Comparison of ENCODE assay signal across 8 cellular contexts in genomic region chr17:72560303-72561247, GRCh38.
DNase-seq lines count a peak whose midpoint lies in the region; TF ChIP-seq lines count a peak whose summit lies in the region.

No MANE protein-coding gene starts in this region.

- peak overlapping the region in 4 of 5 experiments; percentile 49 to 84 (median 67) for H3K27ac Mint-ChIP-seq in brain

- no peak overlapping the region for H3K4me3 Mint-ChIP-seq in brain

- DNase-seq in GM03348 (ENCODE audit: low spot score), result peak; percentile 86
- no peak for DNase-seq in HFF-Myc (ENCODE audit: extremely low read depth, low read depth)
- DNase-seq in NCI-H1930 (lab: John Stamatoyannopoulos, UW), result peak; percentile 25 to 42
- DNase-seq in T-helper 9 cell, result peak; percentile 16
- peak; percentile 89 for DNase-seq in islet precursor cell
- DNase-seq in stimulated activated CD4-positive, alpha-beta T cell treated with anti-CD3 and anti-CD28 coated beads, Interleukin-4, amount 100 ng/mL, for 1 hour, result peak; percentile 10
- DNase-seq in OCI-M2 (lab: John Stamatoyannopoulos, UW; ENCODE audit: unreplicated experiment), result no peak

- TF ChIP-seq CTCF in HFF-Myc (IDR thresholded peaks at IDR 0.05; ENCODE audit: low read depth, low read length, missing control alignments), result peak; percentile 79
- peak; percentile 70 to 85 for TF ChIP-seq CTCF in brain (conservative IDR thresholded peaks at IDR 0.05)

- peaks cover 0 to 2% (median 0%) of the 10 kb centered on the region in 5 experiments for H3K9me3 Mint-ChIP-seq in brain

- H3K27me3 Mint-ChIP-seq in brain, result no peaks in the 10 kb centered on the region

- no peaks in the 10 kb centered on the region for H3K36me3 Mint-ChIP-seq in brain

- H3K4me3 ChIP-seq in HFF-Myc (replicated peaks; ENCODE audit: low read depth, low read length), result no peak overlapping the region

- peaks cover 21% of the 10 kb centered on the region for H3K4me1 Mint-ChIP-seq in brain

Comparison
In these comparisons a context has a peak if more than half of its experiments do, and no peak if none do; other contexts are left out.
1. DNase-seq: peak in GM03348 (single experiment), NCI-H1930 (2 of 2), T-helper 9 cell (single experiment), islet precursor cell (single experiment) and stimulated activated CD4-positive, alpha-beta T cell treated with anti-CD3 and anti-CD28 coated beads, Interleukin-4, amount 100 ng/mL, for 1 hour (single experiment); none in HFF-Myc (single experiment) and OCI-M2 (single experiment).